ENCODE assay signal across 20 cellular contexts in genomic region chr13:49498211-49498610, GRCh38. TPM values are rescaled to one million over a fixed set of nuclear protein-coding genes. Genes with fewer than 3 reads are reported as not detected.
DNase-seq lines count a peak whose midpoint lies in the region; ATAC-seq and TF ChIP-seq lines count a peak whose summit lies in the region.
"Had no signal": no experiment of that assay in that cellular context is flagged by ENCODE, and none has a peak within 500 bp of the region (broad histone marks: within the 10 kb centered on the region; RNA-seq: fewer than 3 reads in every experiment).

No MANE protein-coding gene starts in this region.

- no peaks in the 10 kb centered on the region for H3K9me3 ChIP-seq in SU-DHL-6 (ENCODE audit: insufficient read depth, low read length)
- H3K9me3 ChIP-seq in left ventricle myocardium inferior (replicated peaks) = no peaks in the 10 kb centered on the region
- H3K9me3 ChIP-seq: upper lobe of left lung had no signal

- 0 out of 2 replicates have a peak, but pooled peaks cover 2% of the 10 kb centered on the region for H3K36me3 ChIP-seq in SU-DHL-6 (ENCODE audit: low read length)
- H3K36me3 ChIP-seq in left ventricle myocardium inferior = no peaks in the 10 kb centered on the region

- H4K20me1 ChIP-seq in SU-DHL-6 (ENCODE audit: low read depth, low read length) = no peaks in the 10 kb centered on the region

- intact Hi-C loops in left ventricle myocardium inferior (cut with micrococcal nuclease) = no loop called here

- CTCF ChIA-PET in activated CD8-positive, alpha-beta memory T cell treated with anti-CD3 and anti-CD28 coated beads, Interleukin-2, amount 10 ng/mL, durations not matched to agents 7 days and 5 days (lab: Charles Lee) = no interaction called here

- H3K27ac ChIP-seq in SU-DHL-6 (ENCODE audit: low read depth, low read length) = peak overlapping the region; percentile 94; the same call in 1 of the 2 replicates
- H3K27ac ChIP-seq in left ventricle myocardium inferior (replicated peaks) = no peak overlapping the region
- H3K27ac ChIP-seq: BLaER1 treated with 17β-estradiol and CSF1 and Interleukin-3, amounts not matched to agents 10 nM and 100 nM; GM23248; PC-9 had no signal

- ATAC-seq in activated CD8-positive, alpha-beta memory T cell treated with anti-CD3 and anti-CD28 coated beads, Interleukin-2, amount 10 ng/mL, durations not matched to agents 7 days and 5 days = no peak
- no peak for ATAC-seq in activated naive CD8-positive, alpha-beta T cell treated with anti-CD3 and anti-CD28 coated beads, Interleukin-2, amount 50 U/mL, for 24 hours
- ATAC-seq in natural killer cell treated with Interleukin-12 subunit alpha and Interleukin-12 subunit beta and Interleukin-15 and Interleukin-18, amount 100 ng/mL, for 72 hours = no peak
- no peak for ATAC-seq in GM18519 (IDR thresholded peaks at IDR 0.05; ENCODE audit: low FRiP score, unreplicated experiment)
- ATAC-seq: stimulated activated naive CD8-positive, alpha-beta T cell treated with anti-CD3 and anti-CD28 coated beads, Interleukin-15, Interleukin-2, amounts not matched to agents 100 U/mL and 50 U/mL, for 24 hours had no signal

- H2AFZ ChIP-seq in SU-DHL-6 (ENCODE audit: low read depth, low read length, severe bottlenecking) = no peak overlapping the region
- H2AFZ ChIP-seq: GM23248, PC-9 had no signal

- no peaks in the 10 kb centered on the region for H3K27me3 ChIP-seq in SU-DHL-6 (ENCODE audit: low read length)
- no peaks in the 10 kb centered on the region for H3K27me3 ChIP-seq in left ventricle myocardium inferior (ENCODE audit: low read depth)
- H3K27me3 ChIP-seq: BLaER1 treated with 17β-estradiol and CSF1 and Interleukin-3, amounts not matched to agents 10 nM and 100 nM; upper lobe of left lung had no signal

- H3K9me2 ChIP-seq in SU-DHL-6 (replicated peaks; ENCODE audit: insufficient read depth, low read length) = no peaks in the 10 kb centered on the region

- H3K4me2 ChIP-seq in SU-DHL-6 (ENCODE audit: low read depth, low read length, poor library complexity, severe bottlenecking) = no peak overlapping the region
- H3K4me2 ChIP-seq: PC-9 had no signal

- no peak overlapping the region for H3K9ac ChIP-seq in SU-DHL-6 (ENCODE audit: low read length)
- H3K9ac ChIP-seq: GM23248 had no signal

- peaks cover 46% of the 10 kb centered on the region for H3F3A ChIP-seq in SU-DHL-6 (ENCODE audit: insufficient read depth)

- no peaks in the 10 kb centered on the region for H3K79me2 ChIP-seq in SU-DHL-6 (ENCODE audit: insufficient read depth, low read length)

- TF ChIP-seq CTCF in SU-DHL-6 (IDR thresholded peaks at IDR 0.05; ENCODE audit: insufficient read depth, low read length, poor library complexity, severe bottlenecking) (no peak), left ventricle myocardium inferior (IDR thresholded peaks at IDR 0.05; ENCODE audit: borderline replicate concordance) (no peak)

- no peaks in the 10 kb centered on the region for H3K27me3 Mint-ChIP-seq in activated CD8-positive, alpha-beta memory T cell treated with anti-CD3 and anti-CD28 coated beads, Interleukin-2, amount 10 ng/mL, durations not matched to agents 7 days and 5 days
- H3K27me3 Mint-ChIP-seq in activated naive CD8-positive, alpha-beta T cell treated with anti-CD3 and anti-CD28 coated beads, Interleukin-2, amount 50 U/mL, for 24 hours = no peaks in the 10 kb centered on the region
- H3K27me3 Mint-ChIP-seq in natural killer cell treated with Interleukin-12 subunit alpha and Interleukin-12 subunit beta and Interleukin-15 and Interleukin-18, amount 100 ng/mL, for 72 hours = no peaks in the 10 kb centered on the region

- peak overlapping the region; percentile 83 for H3K27ac Mint-ChIP-seq in activated CD8-positive, alpha-beta memory T cell treated with anti-CD3 and anti-CD28 coated beads, Interleukin-2, amount 10 ng/mL, durations not matched to agents 7 days and 5 days
- H3K27ac Mint-ChIP-seq in activated naive CD8-positive, alpha-beta T cell treated with anti-CD3 and anti-CD28 coated beads, Interleukin-2, amount 50 U/mL, for 24 hours = peak overlapping the region; percentile 70
- H3K27ac Mint-ChIP-seq in natural killer cell treated with Interleukin-12 subunit alpha and Interleukin-12 subunit beta and Interleukin-15 and Interleukin-18, amount 100 ng/mL, for 72 hours = peak overlapping the region; percentile 76 to 83

- H3K4me3 ChIP-seq in SU-DHL-6 (ENCODE audit: insufficient read depth, low read length, poor library complexity, severe bottlenecking) (no peak overlapping the region), left ventricle myocardium inferior (no peak overlapping the region)
- H3K4me3 ChIP-seq: GM23248, PC-9, upper lobe of left lung had no signal

- no peaks in the 10 kb centered on the region for H3K9me3 Mint-ChIP-seq in activated CD8-positive, alpha-beta memory T cell treated with anti-CD3 and anti-CD28 coated beads, Interleukin-2, amount 10 ng/mL, durations not matched to agents 7 days and 5 days (ENCODE audit: low read depth)
- no peaks in the 10 kb centered on the region for H3K9me3 Mint-ChIP-seq in activated naive CD8-positive, alpha-beta T cell treated with anti-CD3 and anti-CD28 coated beads, Interleukin-2, amount 50 U/mL, for 24 hours
- no peaks in the 10 kb centered on the region for H3K9me3 Mint-ChIP-seq in natural killer cell treated with Interleukin-12 subunit alpha and Interleukin-12 subunit beta and Interleukin-15 and Interleukin-18, amount 100 ng/mL, for 72 hours

- DNase-seq in activated CD8-positive, alpha-beta memory T cell treated with anti-CD3 and anti-CD28 coated beads, Interleukin-2, amount 10 ng/mL, durations not matched to agents 7 days and 5 days = no peak
- DNase-seq in activated CD8-positive, alpha-beta memory T cell treated with anti-CD3 and anti-CD28 coated beads, Interleukin-2, amount 50 U/mL, for 4 hours = no peak
- DNase-seq in activated naive CD8-positive, alpha-beta T cell treated with anti-CD3 and anti-CD28 coated beads, Interleukin-2, amount 50 U/mL, for 24 hours = no peak
- DNase-seq in natural killer cell treated with Interleukin-12 subunit alpha and Interleukin-12 subunit beta and Interleukin-15 and Interleukin-18, amount 100 ng/mL, for 72 hours (ENCODE audit: low spot score) = no peak
- no peak for DNase-seq in left ventricle myocardium inferior
- DNase-seq in D341Med (ENCODE audit: low spot score) = no peak
- DNase-seq: activated gamma-delta T cell; DMS79 treated with DMSO at 0.1 percent for 48 hours; GM23248; kidney glomerular epithelial cell; midbrain; NCI-H1694; NCI-H774; PC-9; stimulated activated naive CD8-positive, alpha-beta T cell treated with anti-CD3 and anti-CD28 coated beads, Interleukin-15, Interleukin-2, amounts not matched to agents 100 U/mL and 50 U/mL, for 24 hours; upper lobe of left lung had no signal

- peaks cover 58% of the 10 kb centered on the region for H3K4me1 Mint-ChIP-seq in activated CD8-positive, alpha-beta memory T cell treated with anti-CD3 and anti-CD28 coated beads, Interleukin-2, amount 10 ng/mL, durations not matched to agents 7 days and 5 days
- H3K4me1 Mint-ChIP-seq in activated naive CD8-positive, alpha-beta T cell treated with anti-CD3 and anti-CD28 coated beads, Interleukin-2, amount 50 U/mL, for 24 hours = peaks cover 58% of the 10 kb centered on the region
- peaks cover 44 to 50% of the 10 kb centered on the region in 2 donors for H3K4me1 Mint-ChIP-seq in natural killer cell treated with Interleukin-12 subunit alpha and Interleukin-12 subunit beta and Interleukin-15 and Interleukin-18, amount 100 ng/mL, for 72 hours (ENCODE audit: low read depth in 2 of 2)

- peaks cover 59% of the 10 kb centered on the region for H3K36me3 Mint-ChIP-seq in activated CD8-positive, alpha-beta memory T cell treated with anti-CD3 and anti-CD28 coated beads, Interleukin-2, amount 10 ng/mL, durations not matched to agents 7 days and 5 days
- peaks cover 45% of the 10 kb centered on the region for H3K36me3 Mint-ChIP-seq in activated naive CD8-positive, alpha-beta T cell treated with anti-CD3 and anti-CD28 coated beads, Interleukin-2, amount 50 U/mL, for 24 hours (ENCODE audit: low read depth)
- H3K36me3 Mint-ChIP-seq in natural killer cell treated with Interleukin-12 subunit alpha and Interleukin-12 subunit beta and Interleukin-15 and Interleukin-18, amount 100 ng/mL, for 72 hours = peaks cover 22% of the 10 kb centered on the region
- H3K36me3 Mint-ChIP-seq: brain had no signal

- H3K4me3 Mint-ChIP-seq in activated CD8-positive, alpha-beta memory T cell treated with anti-CD3 and anti-CD28 coated beads, Interleukin-2, amount 10 ng/mL, durations not matched to agents 7 days and 5 days = no peak overlapping the region
- no peak overlapping the region for H3K4me3 Mint-ChIP-seq in activated naive CD8-positive, alpha-beta T cell treated with anti-CD3 and anti-CD28 coated beads, Interleukin-2, amount 50 U/mL, for 24 hours
- peak overlapping the region; percentile 70 for H3K4me3 Mint-ChIP-seq in natural killer cell treated with Interleukin-12 subunit alpha and Interleukin-12 subunit beta and Interleukin-15 and Interleukin-18, amount 100 ng/mL, for 72 hours

- peaks cover 25% of the 10 kb centered on the region for H3K4me1 ChIP-seq in left ventricle myocardium inferior

RNA-seq across cellular contexts. Expression of gene PHF11, which starts 2.5 kb away (rescaled TPM):
- total RNA-seq in activated CD8-positive, alpha-beta memory T cell treated with anti-CD3 and anti-CD28 coated beads, Interleukin-2, amount 10 ng/mL, durations not matched to agents 7 days and 5 days = 100 to 1,000 TPM in 1 of 2 experiments, 10 to 100 TPM in 1; 79.6 to 129 TPM
- 10 to 100 TPM; 58.2 to 78.2 TPM for total RNA-seq in natural killer cell treated with Interleukin-12 subunit alpha and Interleukin-12 subunit beta and Interleukin-15 and Interleukin-18, amount 100 ng/mL, for 72 hours
- total RNA-seq in left ventricle myocardium inferior = 15.1 TPM

RNA-seq across cellular contexts. Expression of gene SETDB2, which starts 54.1 kb away (rescaled TPM):
- total RNA-seq in activated CD8-positive, alpha-beta memory T cell treated with anti-CD3 and anti-CD28 coated beads, Interleukin-2, amount 10 ng/mL, durations not matched to agents 7 days and 5 days = 10 to 100 TPM; 14.3 to 18.0 TPM
- total RNA-seq in natural killer cell treated with Interleukin-12 subunit alpha and Interleukin-12 subunit beta and Interleukin-15 and Interleukin-18, amount 100 ng/mL, for 72 hours = 10 to 100 TPM in 1 of 2 donors, 1 to 10 TPM in 1; 9.8 to 14.0 TPM
- 17.8 TPM for total RNA-seq in left ventricle myocardium inferior

RNA-seq across cellular contexts. Expression of gene CAB39L, which starts 54.3 kb away (rescaled TPM):
- 1 to 10 TPM; 4.0 to 4.3 TPM for total RNA-seq in activated CD8-positive, alpha-beta memory T cell treated with anti-CD3 and anti-CD28 coated beads, Interleukin-2, amount 10 ng/mL, durations not matched to agents 7 days and 5 days
- 1 to 10 TPM; 6.4 to 8.1 TPM for total RNA-seq in natural killer cell treated with Interleukin-12 subunit alpha and Interleukin-12 subunit beta and Interleukin-15 and Interleukin-18, amount 100 ng/mL, for 72 hours
- total RNA-seq in left ventricle myocardium inferior = 23.4 TPM
